Comparison of ENCODE assay signal across 8 cellular contexts in genomic region chr5:138603521-138603920, GRCh38. TPM values are rescaled to one million over a fixed set of nuclear protein-coding genes. Genes with fewer than 3 reads are reported as not detected.
DNase-seq lines count a peak whose midpoint lies in the region; ATAC-seq and TF ChIP-seq lines count a peak whose summit lies in the region.
"Had no signal": no experiment of that assay in that cellular context is flagged by ENCODE, and none has a peak within 500 bp of the region (broad histone marks: within the 10 kb centered on the region; RNA-seq: fewer than 3 reads in every experiment).

No MANE protein-coding gene starts in this region.

- no peaks in the 10 kb centered on the region for H3K36me3 ChIP-seq in GM23338 (ENCODE audit: insufficient read depth)

- ATAC-seq in GM18858 (IDR thresholded peaks at IDR 0.05; ENCODE audit: unreplicated experiment) (peak; percentile 56), GM23338 (no peak; the same call in 2 of the 3 replicates), GM19035 (IDR thresholded peaks at IDR 0.05; ENCODE audit: unreplicated experiment) (no peak), WTC11 (no peak)

- POLR2A ChIA-PET in WTC11 (lab: Charles Lee): no interaction called here

- CTCF ChIA-PET in WTC11 (lab: Charles Lee): interaction anchor here (1.2 to 2.0 kb wide), 2 partner anchors 24 to 122 kb away, joined by 3 to 9 read pairs; no protein-coding TSS in a partner anchor

- 0 out of 2 replicates have a peak overlapping the region, but pooled peaks have one; percentile 23 for H2AFZ ChIP-seq in GM23338

- no peaks in the 10 kb centered on the region for H3K79me2 ChIP-seq in GM23338 (replicated peaks; ENCODE audit: insufficient read depth)

- H3K27ac ChIP-seq in GM23338 (ENCODE audit: low read depth): no peak overlapping the region

- no peaks in the 10 kb centered on the region for H4K20me1 ChIP-seq in GM23338 (replicated peaks; ENCODE audit: insufficient read depth)

- no peak overlapping the region for H3K4me3 ChIP-seq in GM23338

- H3K4me3 Mint-ChIP-seq in GM23338: no peak overlapping the region
- no peak overlapping the region for H3K4me3 Mint-ChIP-seq in activated naive CD8-positive, alpha-beta T cell treated with anti-CD3 and anti-CD28 coated beads for 36 hours
- H3K4me3 Mint-ChIP-seq in neural crest cell: no peak overlapping the region
- H3K4me3 Mint-ChIP-seq in WTC11: no peak overlapping the region

- H3F3A ChIP-seq in GM23338 (replicated peaks; ENCODE audit: low read depth): no peaks in the 10 kb centered on the region

- H3K9me2 ChIP-seq in GM23338 (ENCODE audit: insufficient read depth): no peaks in the 10 kb centered on the region

- H3K27me3 ChIP-seq in GM23338 (ENCODE audit: insufficient read depth): no peaks in the 10 kb centered on the region

- H3K4me1 ChIP-seq in GM23338 (ENCODE audit: insufficient read depth): no peaks in the 10 kb centered on the region; the same call in 1 of the 2 replicates

- H3K36me3 Mint-ChIP-seq in GM23338 (ENCODE audit: low read depth): no peaks in the 10 kb centered on the region
- no peaks in the 10 kb centered on the region for H3K36me3 Mint-ChIP-seq in activated naive CD8-positive, alpha-beta T cell treated with anti-CD3 and anti-CD28 coated beads for 36 hours
- H3K36me3 Mint-ChIP-seq in neural crest cell (ENCODE audit: low read depth): no peaks in the 10 kb centered on the region
- H3K36me3 Mint-ChIP-seq in WTC11: no peaks in the 10 kb centered on the region

- H3K27ac Mint-ChIP-seq in GM23338 (no peak overlapping the region), neural crest cell (ENCODE audit: unreplicated experiment) (peak overlapping the region; percentile 46), WTC11 (no peak overlapping the region)
- no peak overlapping the region for H3K27ac Mint-ChIP-seq in activated naive CD8-positive, alpha-beta T cell treated with anti-CD3 and anti-CD28 coated beads for 36 hours

- H3K4me1 Mint-ChIP-seq in GM23338: peaks cover 11% of the 10 kb centered on the region
- H3K4me1 Mint-ChIP-seq in activated naive CD8-positive, alpha-beta T cell treated with anti-CD3 and anti-CD28 coated beads for 36 hours: peaks cover 18% of the 10 kb centered on the region
- peaks cover 38% of the 10 kb centered on the region for H3K4me1 Mint-ChIP-seq in neural crest cell
- peaks cover 11% of the 10 kb centered on the region for H3K4me1 Mint-ChIP-seq in WTC11

- no peak overlapping the region for H3K4me2 ChIP-seq in GM23338

- no peak for DNase-seq in GM23338 (ENCODE audit: low spot score)
- peak; percentile 46 for DNase-seq in activated naive CD8-positive, alpha-beta T cell treated with anti-CD3 and anti-CD28 coated beads for 36 hours
- DNase-seq in neural crest cell (ENCODE audit: low read depth, low spot score): no peak
- no peak for DNase-seq in WTC11 (ENCODE audit: low spot score)
- no peak for DNase-seq in cerebellar nuclear complex (lab: John Stamatoyannopoulos, UW)
- DNase-seq: SIG-M5 had no signal

- H3K9me3 Mint-ChIP-seq in GM23338 (no peaks in the 10 kb centered on the region), neural crest cell (no peaks in the 10 kb centered on the region), WTC11 (peaks cover 3% of the 10 kb centered on the region; the same call in 1 of the 2 replicates)
- H3K9me3 Mint-ChIP-seq in activated naive CD8-positive, alpha-beta T cell treated with anti-CD3 and anti-CD28 coated beads for 36 hours: no peaks in the 10 kb centered on the region

- TF ChIP-seq CTCF in GM23338 (conservative IDR thresholded peaks at IDR 0.05; ENCODE audit: low read depth in 2 of 2): no peak
- no peak for TF ChIP-seq CTCF in neural crest cell (conservative IDR thresholded peaks at IDR 0.05)
- no peak for TF ChIP-seq CTCF in WTC11 (IDR thresholded peaks at IDR 0.05)

- H3K27me3 Mint-ChIP-seq in GM23338 (ENCODE audit: insufficient read depth, low read depth, poor library complexity) (peaks cover 10% of the 10 kb centered on the region), neural crest cell (ENCODE audit: low read depth) (no peaks in the 10 kb centered on the region), WTC11 (ENCODE audit: low read depth) (no peaks in the 10 kb centered on the region)
- H3K27me3 Mint-ChIP-seq in activated naive CD8-positive, alpha-beta T cell treated with anti-CD3 and anti-CD28 coated beads for 36 hours: peaks cover 90% of the 10 kb centered on the region

TF ChIP-seq in GM23338, 12 proteins besides CTCF, POLR2A, EP300 and RAD21 (continues in another document):
- TF ChIP-seq, protein P1, sequence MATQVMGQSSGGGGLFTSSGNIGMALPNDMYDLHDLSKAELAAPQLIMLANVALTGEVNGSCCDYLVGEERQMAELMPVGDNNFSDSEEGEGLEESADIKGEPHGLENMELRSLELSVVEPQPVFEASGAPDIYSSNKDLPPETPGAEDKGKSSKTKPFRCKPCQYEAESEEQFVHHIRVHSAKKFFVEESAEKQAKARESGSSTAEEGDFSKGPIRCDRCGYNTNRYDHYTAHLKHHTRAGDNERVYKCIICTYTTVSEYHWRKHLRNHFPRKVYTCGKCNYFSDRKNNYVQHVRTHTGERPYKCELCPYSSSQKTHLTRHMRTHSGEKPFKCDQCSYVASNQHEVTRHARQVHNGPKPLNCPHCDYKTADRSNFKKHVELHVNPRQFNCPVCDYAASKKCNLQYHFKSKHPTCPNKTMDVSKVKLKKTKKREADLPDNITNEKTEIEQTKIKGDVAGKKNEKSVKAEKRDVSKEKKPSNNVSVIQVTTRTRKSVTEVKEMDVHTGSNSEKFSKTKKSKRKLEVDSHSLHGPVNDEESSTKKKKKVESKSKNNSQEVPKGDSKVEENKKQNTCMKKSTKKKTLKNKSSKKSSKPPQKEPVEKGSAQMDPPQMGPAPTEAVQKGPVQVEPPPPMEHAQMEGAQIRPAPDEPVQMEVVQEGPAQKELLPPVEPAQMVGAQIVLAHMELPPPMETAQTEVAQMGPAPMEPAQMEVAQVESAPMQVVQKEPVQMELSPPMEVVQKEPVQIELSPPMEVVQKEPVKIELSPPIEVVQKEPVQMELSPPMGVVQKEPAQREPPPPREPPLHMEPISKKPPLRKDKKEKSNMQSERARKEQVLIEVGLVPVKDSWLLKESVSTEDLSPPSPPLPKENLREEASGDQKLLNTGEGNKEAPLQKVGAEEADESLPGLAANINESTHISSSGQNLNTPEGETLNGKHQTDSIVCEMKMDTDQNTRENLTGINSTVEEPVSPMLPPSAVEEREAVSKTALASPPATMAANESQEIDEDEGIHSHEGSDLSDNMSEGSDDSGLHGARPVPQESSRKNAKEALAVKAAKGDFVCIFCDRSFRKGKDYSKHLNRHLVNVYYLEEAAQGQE (IDR thresholded peaks at IDR 0.05; ENCODE audit: unreplicated experiment): no peak
- TF ChIP-seq POLR2AphosphoS5 (IDR thresholded peaks at IDR 0.05; ENCODE audit: low read depth): no peak
- no peak for TF ChIP-seq CREB1 (CRISPR knock-in tag; IDR thresholded peaks at IDR 0.05; ENCODE audit: low read depth)
- no peak for TF ChIP-seq EZH2phosphoT487 (IDR thresholded peaks at IDR 0.05; ENCODE audit: unreplicated experiment)

TF ChIP-seq in WTC11, 78 proteins besides CTCF, POLR2A, EP300 and RAD21 (continues in another document):
- TF ChIP-seq, protein P2, sequence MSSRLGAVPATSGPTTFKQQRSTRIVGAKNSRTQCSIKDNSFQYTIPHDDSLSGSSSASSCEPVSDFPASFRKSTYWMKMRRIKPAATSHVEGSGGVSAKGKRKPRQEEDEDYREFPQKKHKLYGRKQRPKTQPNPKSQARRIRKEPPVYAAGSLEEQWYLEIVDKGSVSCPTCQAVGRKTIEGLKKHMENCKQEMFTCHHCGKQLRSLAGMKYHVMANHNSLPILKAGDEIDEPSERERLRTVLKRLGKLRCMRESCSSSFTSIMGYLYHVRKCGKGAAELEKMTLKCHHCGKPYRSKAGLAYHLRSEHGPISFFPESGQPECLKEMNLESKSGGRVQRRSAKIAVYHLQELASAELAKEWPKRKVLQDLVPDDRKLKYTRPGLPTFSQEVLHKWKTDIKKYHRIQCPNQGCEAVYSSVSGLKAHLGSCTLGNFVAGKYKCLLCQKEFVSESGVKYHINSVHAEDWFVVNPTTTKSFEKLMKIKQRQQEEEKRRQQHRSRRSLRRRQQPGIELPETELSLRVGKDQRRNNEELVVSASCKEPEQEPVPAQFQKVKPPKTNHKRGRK (CRISPR knock-in tag; IDR thresholded peaks at IDR 0.05; ENCODE audit: borderline replicate concordance): no peak
- TF ChIP-seq NFYB (CRISPR knock-in tag; conservative IDR thresholded peaks at IDR 0.05; ENCODE audit: low read depth) (no peak), MLX (CRISPR knock-in tag; IDR thresholded peaks at IDR 0.05) (no peak), GTF2I (CRISPR knock-in tag; conservative IDR thresholded peaks at IDR 0.05) (no peak), PRRX2 (CRISPR knock-in tag; IDR thresholded peaks at IDR 0.05) (no peak)
- TF ChIP-seq, protein P3, sequence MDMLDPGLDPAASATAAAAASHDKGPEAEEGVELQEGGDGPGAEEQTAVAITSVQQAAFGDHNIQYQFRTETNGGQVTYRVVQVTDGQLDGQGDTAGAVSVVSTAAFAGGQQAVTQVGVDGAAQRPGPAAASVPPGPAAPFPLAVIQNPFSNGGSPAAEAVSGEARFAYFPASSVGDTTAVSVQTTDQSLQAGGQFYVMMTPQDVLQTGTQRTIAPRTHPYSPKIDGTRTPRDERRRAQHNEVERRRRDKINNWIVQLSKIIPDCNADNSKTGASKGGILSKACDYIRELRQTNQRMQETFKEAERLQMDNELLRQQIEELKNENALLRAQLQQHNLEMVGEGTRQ (CRISPR knock-in tag; IDR thresholded peaks at IDR 0.05): no peak

RNA-seq across cellular contexts. Expression of gene HSPA9, which starts 28.3 kb away (rescaled TPM):
- total RNA-seq in GM23338 (2014; rRNA removed; shearing (Covaris generic)): 751 and 880 TPM in 2 replicates
- polyA plus RNA-seq in GM23338 (2016; fragmentation: Nextera tagmentation; extraction: Ambion mirVana): 302 and 313 TPM in 2 replicates
- total RNA-seq in activated naive CD8-positive, alpha-beta T cell treated with anti-CD3 and anti-CD28 coated beads for 36 hours: 100 to 1,000 TPM; 578 to 584 TPM
- total RNA-seq in neural crest cell (247 and 250 TPM in 2 replicates), WTC11 (2021) (313 to 414 TPM (median 328 TPM) in 3 replicates)
